ENCODE assay signal across 19 cellular contexts in genomic region chr14:103535081-103535890, GRCh38. TPM values are rescaled to one million over a fixed set of nuclear protein-coding genes. Genes with fewer than 3 reads are reported as not detected.
A peak's percentile ranks its signal among the peaks of the same experiment; 100 is the strongest.
DNase-seq lines count a peak whose midpoint lies in the region; ATAC-seq, FAIRE-seq and TF ChIP-seq lines count a peak whose summit lies in the region.
"Had no signal": no experiment of that assay in that cellular context is flagged by ENCODE, and none has a peak within 500 bp of the region (broad histone marks: within the 10 kb centered on the region; RNA-seq: fewer than 3 reads in every experiment).

No MANE protein-coding gene starts in this region.

- H3K4me1 ChIP-seq in HepG2 (ENCODE audit: insufficient read depth, low read length) (peaks cover 36% of the 10 kb centered on the region), right lobe of liver (peaks cover 0 to 2% (median under 1%) of the 10 kb centered on the region in 4 donors), esophagus (ENCODE audit: control insufficient read depth in 2 of 2, insufficient read depth in 2 of 2, low read length in 1 of 2) (peaks cover 11 to 12% of the 10 kb centered on the region in 2 donors), osteoblast (ENCODE audit: insufficient read depth, low read length) (peaks cover 13% of the 10 kb centered on the region)

- no peak overlapping the region for H3K9ac ChIP-seq in HepG2 (ENCODE audit: insufficient read depth, low read depth, low read length)
- H3K9ac ChIP-seq: BLaER1 treated with 17β-estradiol and CSF1 and Interleukin-3, amounts not matched to agents 10 nM and 100 nM; KMS-11 had no signal

- no peaks in the 10 kb centered on the region for H3K9me3 Mint-ChIP-seq in activated CD4-positive, alpha-beta memory T cell treated with anti-CD3 and anti-CD28 coated beads, Interleukin-2, amount 10 ng/mL, durations not matched to agents 7 days and 5 days

- TSS peak; percentile 42 for BruUV-seq in HepG2 (replicated peaks; lab: Mats Ljungman, UMichigan)

- H3K9me3 ChIP-seq in HepG2 (ENCODE audit: low read length) (no peaks in the 10 kb centered on the region), right lobe of liver (no peaks in the 10 kb centered on the region), esophagus (ENCODE audit: control insufficient read depth in 2 of 2, insufficient read depth in 1 of 2, low read depth in 1 of 2, low read length in 1 of 2) (no peaks in the 10 kb centered on the region), osteoblast (ENCODE audit: low read depth, low read length) (no peaks in the 10 kb centered on the region)
- H3K9me3 ChIP-seq: BLaER1 treated with 17β-estradiol and CSF1 and Interleukin-3, amounts not matched to agents 10 nM and 100 nM; gastrocnemius medialis; neutrophil had no signal

- peaks cover 10% of the 10 kb centered on the region for H3K79me2 ChIP-seq in HepG2 (ENCODE audit: insufficient read depth, low read length)
- peaks cover 24% of the 10 kb centered on the region for H3K79me2 ChIP-seq in osteoblast (ENCODE audit: insufficient read depth, low read length)

- peaks cover 8% of the 10 kb centered on the region for H3K4me1 Mint-ChIP-seq in activated CD4-positive, alpha-beta memory T cell treated with anti-CD3 and anti-CD28 coated beads, Interleukin-2, amount 10 ng/mL, durations not matched to agents 7 days and 5 days

- ATAC-seq in HepG2, result no peak
- no peak for ATAC-seq in right lobe of liver
- ATAC-seq: gastrocnemius medialis had no signal

- H3K4me3 Mint-ChIP-seq in activated CD4-positive, alpha-beta memory T cell treated with anti-CD3 and anti-CD28 coated beads, Interleukin-2, amount 10 ng/mL, durations not matched to agents 7 days and 5 days, result no peak overlapping the region

- no peak for TF ChIP-seq CTCF in HepG2 (CRISPR knock-in tag; IDR thresholded peaks at IDR 0.05)
- no peak for TF ChIP-seq CTCF in right lobe of liver (IDR thresholded peaks at IDR 0.05)
- no peak for TF ChIP-seq CTCF in osteoblast (IDR thresholded peaks at IDR 0.05; ENCODE audit: extremely low read depth, low read depth, low read length)

- CTCF ChIA-PET in HepG2 (lab: Yijun Ruan, JAX; ENCODE audit: low intra/inter-chr PET ratio, low total read pairs), result no interaction called here
- CTCF ChIA-PET in activated CD4-positive, alpha-beta memory T cell treated with anti-CD3 and anti-CD28 coated beads, Interleukin-2, amount 10 ng/mL, durations not matched to agents 7 days and 5 days (lab: Charles Lee), result no interaction called here

- TF ChIP-seq POLR2A in HepG2 (IDR thresholded peaks at IDR 0.05; ENCODE audit: insufficient read depth in 1 of 2, low read depth in 2 of 2, low read length in 2 of 2), result no peak
- no peak for TF ChIP-seq POLR2A in right lobe of liver (IDR thresholded peaks at IDR 0.05)

- DNase-seq in HepG2 (ENCODE audit: low spot score) (no peak), right lobe of liver (no peak), osteoblast (ENCODE audit: insufficient read length, low spot score, missing footprints) (peak; percentile 69), T-helper 9 cell (no peak)
- no peak for DNase-seq in activated CD4-positive, alpha-beta memory T cell treated with anti-CD3 and anti-CD28 coated beads, Interleukin-2, amount 10 ng/mL, durations not matched to agents 7 days and 5 days
- no peak for DNase-seq in activated effector memory CD4-positive, alpha-beta T cell treated with anti-CD3 and anti-CD28 coated beads, Interleukin-2, amount 50 U/mL, for 16 hours
- DNase-seq in stimulated activated naive CD4-positive, alpha-beta T cell treated with Interleukin-2 at 50 U/mL for 16 hours (lab: John Stamatoyannopoulos, UW), result no peak
- DNase-seq: activated naive CD4-positive, alpha-beta T cell; activated T-cell treated with anti-CD3 and anti-CD28 coated beads for 4 hours; gastrocnemius medialis; NCI-H2081; NCI-H446 treated with DMSO at 0.1 percent for 48 hours; NK-92 treated with Interleukin-12 subunit alpha and Interleukin-12 subunit beta, amount 100 ng/mL, for 24 hours; stimulated activated naive CD4-positive, alpha-beta T cell had no signal

- H4K20me1 ChIP-seq in HepG2 (ENCODE audit: insufficient read depth, low read length) (no peaks in the 10 kb centered on the region), osteoblast (ENCODE audit: insufficient read depth, low read length) (peaks cover 14% of the 10 kb centered on the region)

- in situ Hi-C loops in HepG2 (cut with HindIII; ENCODE audit: extremely low pct_ligation_motif_present, low pct_unique_long_range_greater_than_20kb), result no loop called here

- H3K27me3 ChIP-seq in HepG2 (ENCODE audit: control insufficient read depth in 1 of 2, insufficient read depth in 2 of 2, low read length in 2 of 2) (peaks cover 0 to 4% of the 10 kb centered on the region in 2 experiments; a peak in 1 of 5 replicates), right lobe of liver (no peaks in the 10 kb centered on the region), esophagus (ENCODE audit: control insufficient read depth in 1 of 2, insufficient read depth in 2 of 2, low read length in 2 of 2) (no peaks in the 10 kb centered on the region), osteoblast (ENCODE audit: insufficient read depth, low read length) (no peaks in the 10 kb centered on the region)
- H3K27me3 ChIP-seq: gastrocnemius medialis had no signal

- POLR2A ChIA-PET in HepG2 (lab: Yijun Ruan, JAX), result interaction anchor here (1.0 to 2.6 kb wide), 4 partner anchors 9 to 27 kb away, joined by 3 to 9 read pairs (median 5); partner anchors contain the start of genes BAG5, CKB and COA8
- POLR2A ChIA-PET in activated CD4-positive, alpha-beta memory T cell treated with anti-CD3 and anti-CD28 coated beads, Interleukin-2, amount 10 ng/mL, durations not matched to agents 7 days and 5 days (lab: Charles Lee), result interaction anchor here (1.1 to 2.4 kb wide), 2 partner anchors 15 to 26 kb away, joined by 3 to 5 read pairs; no protein-coding TSS in a partner anchor

- H3K27ac ChIP-seq in HepG2 (ENCODE audit: extremely low read length, insufficient read depth, low read length), result no peak overlapping the region
- no peak overlapping the region for H3K27ac ChIP-seq in right lobe of liver
- peak overlapping the region; percentile 50 to 77 for H3K27ac ChIP-seq in esophagus (ENCODE audit: low read depth in 2 of 2, low read length in 1 of 2)
- H3K27ac ChIP-seq in osteoblast (ENCODE audit: low read depth, low read length), result no peak overlapping the region
- H3K27ac ChIP-seq: BLaER1 treated with 17β-estradiol and CSF1 and Interleukin-3, amounts not matched to agents 10 nM and 100 nM; epithelial cell of prostate; KMS-11; neutrophil had no signal

- peaks cover 3 to 4% of the 10 kb centered on the region in 2 experiments; a peak in 3 of 5 replicates for H3K36me3 ChIP-seq in HepG2 (replicated peaks in 1 of 2; ENCODE audit: control insufficient read depth in 1 of 2, insufficient read depth in 2 of 2, low read length in 2 of 2)
- H3K36me3 ChIP-seq in right lobe of liver, result no peaks in the 10 kb centered on the region
- H3K36me3 ChIP-seq in esophagus (ENCODE audit: control insufficient read depth in 2 of 2, insufficient read depth in 2 of 2, low read length in 1 of 2), result peaks cover 0 to 40% of the 10 kb centered on the region in 2 donors
- peaks cover 6% of the 10 kb centered on the region for H3K36me3 ChIP-seq in osteoblast (ENCODE audit: insufficient read depth, low read length)
- H3K36me3 ChIP-seq: neutrophil had no signal

- H3K36me3 Mint-ChIP-seq in activated CD4-positive, alpha-beta memory T cell treated with anti-CD3 and anti-CD28 coated beads, Interleukin-2, amount 10 ng/mL, durations not matched to agents 7 days and 5 days (ENCODE audit: low read depth), result no peaks in the 10 kb centered on the region

- no peak overlapping the region for H3K4me3 ChIP-seq in HepG2 (replicated peaks in 1 of 3; ENCODE audit: insufficient read depth in 1 of 3, low read depth in 2 of 3, low read length in 3 of 3)
- H3K4me3 ChIP-seq in right lobe of liver, result no peak overlapping the region
- no peak overlapping the region for H3K4me3 ChIP-seq in esophagus (ENCODE audit: low read depth in 1 of 2, low read length in 2 of 2)
- no peak overlapping the region for H3K4me3 ChIP-seq in osteoblast (ENCODE audit: insufficient read depth, low read length)
- H3K4me3 ChIP-seq: BLaER1 treated with 17β-estradiol and CSF1 and Interleukin-3, amounts not matched to agents 10 nM and 100 nM; gastrocnemius medialis had no signal

- H3K27ac Mint-ChIP-seq in activated CD4-positive, alpha-beta memory T cell treated with anti-CD3 and anti-CD28 coated beads, Interleukin-2, amount 10 ng/mL, durations not matched to agents 7 days and 5 days, result no peak overlapping the region

- FAIRE-seq in HepG2 (lab: Jason Lieb, UNC), result no peak

- WGBS in HepG2 (ENCODE audit: low lambda C conversion rate), result 100% methylated on average over 2 of the region's 21 CpGs
- WGBS in right lobe of liver (ENCODE audit: insufficient coverage, low coverage, low lambda C conversion rate, missing lambda C conversion rate), result 77% methylated on average over 12 of the region's 21 CpGs
- WGBS in esophagus, 2 donors, result 80% methylated on average over 21 of the region's 21 CpGs

- H2AFZ ChIP-seq in HepG2 (ENCODE audit: low read length) (no peak overlapping the region), osteoblast (ENCODE audit: low read length) (no peak overlapping the region)

- no peaks in the 10 kb centered on the region for H3K27me3 Mint-ChIP-seq in activated CD4-positive, alpha-beta memory T cell treated with anti-CD3 and anti-CD28 coated beads, Interleukin-2, amount 10 ng/mL, durations not matched to agents 7 days and 5 days

- no peak for TF ChIP-seq RAD21 in HepG2 (CRISPR knock-in tag; IDR thresholded peaks at IDR 0.05)

- H3K4me2 ChIP-seq in HepG2 (ENCODE audit: low read depth, low read length) (no peak overlapping the region), osteoblast (ENCODE audit: insufficient read depth, low read length) (no peak overlapping the region)
- H3K4me2 ChIP-seq: BLaER1 treated with 17β-estradiol and CSF1 and Interleukin-3, amounts not matched to agents 10 nM and 100 nM; KMS-11 had no signal

- TF ChIP-seq EP300 in HepG2 (IDR thresholded peaks at IDR 0.05; ENCODE audit: low read depth in 2 of 2, low read length in 2 of 2), result no peak
- no peak for TF ChIP-seq EP300 in HepG2 (CRISPR knock-in tag; IDR thresholded peaks at IDR 0.05; ENCODE audit: borderline replicate concordance)

- intact Hi-C loops in HepG2 (cut with micrococcal nuclease; ENCODE audit: unreplicated experiment), result no loop called here
- intact Hi-C loops in right lobe of liver (cut with DNase I), result no loop called here

RNA-seq across cellular contexts. Expression of gene TRMT61A, which starts 6.3 kb away (rescaled TPM):
- total RNA-seq in HepG2 (2016; rRNA removed; fragmentation: Illumina TruSeq; extraction: Trizol), result 12.2 and 13.6 TPM in 2 replicates
- total RNA-seq in HepG2 (2016; cell fraction: cytosol; rRNA removed; fragmentation: Illumina TruSeq; extraction: Trizol; ENCODE audit: low read depth), result 4.0 and 5.2 TPM in 2 replicates
- total RNA-seq in HepG2 (2016; cell fraction: insoluble cytoplasmic fraction; rRNA removed; fragmentation: Illumina TruSeq; extraction: Trizol), result 12.4 and 14.5 TPM in 2 replicates
- total RNA-seq in HepG2 (2016; cell fraction: membrane; rRNA removed; fragmentation: Illumina TruSeq; extraction: Trizol), result 8.3 and 9.6 TPM in 2 replicates
- 10.4 and 11.7 TPM in 2 replicates for total RNA-seq in HepG2 (2016; cell fraction: nucleus; rRNA removed; fragmentation: Illumina TruSeq; extraction: Trizol)
- 6.5 and 9.8 TPM in 2 replicates for polyA plus RNA-seq in HepG2 (2011; rRNA removed)
- 6.4 and 11.5 TPM in 2 replicates for polyA plus RNA-seq in HepG2 (2011; cell fraction: cytosol; rRNA removed)
- polyA plus RNA-seq in HepG2 (2011; cell fraction: nucleus; rRNA removed), result 26.1 and 31.2 TPM in 2 replicates
- polyA plus RNA-seq in HepG2 (2012), result 4.0 and 8.4 TPM in 2 replicates
- polyA plus RNA-seq in HepG2 (2016; cell fraction: cytosol; fragmentation: Illumina TruSeq; extraction: Trizol; ENCODE audit: low read depth), result 3.9 and 4.4 TPM in 2 replicates
- 12.0 and 13.1 TPM in 2 replicates for polyA plus RNA-seq in HepG2 (2016; cell fraction: insoluble cytoplasmic fraction; fragmentation: Illumina TruSeq; extraction: Trizol; ENCODE audit: low read depth)
- 6.7 and 7.2 TPM in 2 replicates for polyA plus RNA-seq in HepG2 (2016; cell fraction: membrane; fragmentation: Illumina TruSeq; extraction: Trizol; ENCODE audit: low read depth)
- polyA plus RNA-seq in HepG2 (2016; cell fraction: nucleus; fragmentation: Illumina TruSeq; extraction: Trizol; ENCODE audit: insufficient read depth, low read depth), result 13.5 and 14.3 TPM in 2 replicates
- 14.6 and 19.9 TPM in 2 replicates for polyA minus RNA-seq in HepG2 (2011; rRNA and poly(A)+ RNA removed; ENCODE audit: low replicate concordance)
- polyA minus RNA-seq in HepG2 (2011; cell fraction: cytosol; rRNA and poly(A)+ RNA removed), result 4.6 and 4.7 TPM in 2 replicates
- 15.8 and 16.6 TPM in 2 replicates for polyA minus RNA-seq in HepG2 (2011; cell fraction: nucleus; rRNA and poly(A)+ RNA removed)
- total RNA-seq in right lobe of liver, result 10 to 100 TPM in 2 of 6 experiments, 1 to 10 TPM in 4; 3.8 to 12.1 (median 4.8) TPM
- 10 to 100 TPM; 11.0 to 11.5 TPM for polyA plus RNA-seq in esophagus
- 9.0 and 10.6 TPM in 2 replicates for total RNA-seq in osteoblast
- total RNA-seq in activated CD4-positive, alpha-beta memory T cell treated with anti-CD3 and anti-CD28 coated beads, Interleukin-2, amount 10 ng/mL, durations not matched to agents 7 days and 5 days, result 1 to 10 TPM; 4.5 to 5.1 TPM

RNA-seq across cellular contexts. Expression of gene CKB, which starts 12.7 kb away (rescaled TPM):
- total RNA-seq in HepG2 (2016; rRNA removed; fragmentation: Illumina TruSeq; extraction: Trizol), result 82.3 and 92.4 TPM in 2 replicates
- total RNA-seq in HepG2 (2016; cell fraction: cytosol; rRNA removed; fragmentation: Illumina TruSeq; extraction: Trizol; ENCODE audit: low read depth), result 35.0 and 38.6 TPM in 2 replicates
- total RNA-seq in HepG2 (2016; cell fraction: insoluble cytoplasmic fraction; rRNA removed; fragmentation: Illumina TruSeq; extraction: Trizol), result 77.0 and 90.7 TPM in 2 replicates
- 39.1 and 44.5 TPM in 2 replicates for total RNA-seq in HepG2 (2016; cell fraction: membrane; rRNA removed; fragmentation: Illumina TruSeq; extraction: Trizol)
- 55.0 and 62.1 TPM in 2 replicates for total RNA-seq in HepG2 (2016; cell fraction: nucleus; rRNA removed; fragmentation: Illumina TruSeq; extraction: Trizol)
- 179 and 217 TPM in 2 replicates for polyA plus RNA-seq in HepG2 (2011; rRNA removed)
- 94.2 and 257 TPM in 2 replicates for polyA plus RNA-seq in HepG2 (2011; cell fraction: cytosol; rRNA removed)
- 634 and 1,191 TPM in 2 replicates for polyA plus RNA-seq in HepG2 (2011; cell fraction: nucleus; rRNA removed)
- 136 and 210 TPM in 2 replicates for polyA plus RNA-seq in HepG2 (2012)
- 60.2 and 68.2 TPM in 2 replicates for polyA plus RNA-seq in HepG2 (2016; cell fraction: cytosol; fragmentation: Illumina TruSeq; extraction: Trizol; ENCODE audit: low read depth)
- 156 and 198 TPM in 2 replicates for polyA plus RNA-seq in HepG2 (2016; cell fraction: insoluble cytoplasmic fraction; fragmentation: Illumina TruSeq; extraction: Trizol; ENCODE audit: low read depth)
- polyA plus RNA-seq in HepG2 (2016; cell fraction: membrane; fragmentation: Illumina TruSeq; extraction: Trizol; ENCODE audit: low read depth), result 60.4 and 60.5 TPM in 2 replicates
- 164 and 170 TPM in 2 replicates for polyA plus RNA-seq in HepG2 (2016; cell fraction: nucleus; fragmentation: Illumina TruSeq; extraction: Trizol; ENCODE audit: insufficient read depth, low read depth)
- 111 and 125 TPM in 2 replicates for polyA minus RNA-seq in HepG2 (2011; rRNA and poly(A)+ RNA removed; ENCODE audit: low replicate concordance)
- 96.8 and 156 TPM in 2 replicates for polyA minus RNA-seq in HepG2 (2011; cell fraction: cytosol; rRNA and poly(A)+ RNA removed)
- polyA minus RNA-seq in HepG2 (2011; cell fraction: nucleus; rRNA and poly(A)+ RNA removed), result 34.2 and 39.0 TPM in 2 replicates
- total RNA-seq in right lobe of liver, result 10 to 100 TPM in 2 of 6 experiments, 1 to 10 TPM in 4; 3.6 to 57.1 (median 6.7) TPM
- polyA plus RNA-seq in esophagus, result 100 to 1,000 TPM; 117 to 134 TPM
- 5.1 and 8.3 TPM in 2 replicates for total RNA-seq in osteoblast
- total RNA-seq in activated CD4-positive, alpha-beta memory T cell treated with anti-CD3 and anti-CD28 coated beads, Interleukin-2, amount 10 ng/mL, durations not matched to agents 7 days and 5 days, result 1 to 10 TPM; 3.8 to 5.5 TPM

RNA-seq across cellular contexts. Expression of gene BAG5, which starts 27.2 kb away (rescaled TPM):
- total RNA-seq in HepG2 (2016; rRNA removed; fragmentation: Illumina TruSeq; extraction: Trizol) (21.0 and 34.8 TPM in 2 replicates), right lobe of liver (10 to 100 TPM in 4 of 6 experiments, 1 to 10 TPM in 2; 6.5 to 11.4 (median 10.9) TPM), osteoblast (28.6 and 30.8 TPM in 2 replicates)
- total RNA-seq in HepG2 (2016; cell fraction: cytosol; rRNA removed; fragmentation: Illumina TruSeq; extraction: Trizol; ENCODE audit: low read depth), result 2.3 and 2.5 TPM in 2 replicates
- total RNA-seq in HepG2 (2016; cell fraction: insoluble cytoplasmic fraction; rRNA removed; fragmentation: Illumina TruSeq; extraction: Trizol), result 21.9 and 34.1 TPM in 2 replicates
- total RNA-seq in HepG2 (2016; cell fraction: membrane; rRNA removed; fragmentation: Illumina TruSeq; extraction: Trizol), result 11.4 and 14.2 TPM in 2 replicates
- 14.8 and 16.2 TPM in 2 replicates for total RNA-seq in HepG2 (2016; cell fraction: nucleus; rRNA removed; fragmentation: Illumina TruSeq; extraction: Trizol)
- polyA plus RNA-seq in HepG2 (2011; rRNA removed) (3.0 and 3.5 TPM in 2 replicates), esophagus (10 to 100 TPM in 1 of 2 donors, 1 to 10 TPM in 1; 7.1 to 12.7 TPM)
- 2.5 and 3.9 TPM in 2 replicates for polyA plus RNA-seq in HepG2 (2011; cell fraction: cytosol; rRNA removed)
- 3.3 and 3.7 TPM in 2 replicates for polyA plus RNA-seq in HepG2 (2011; cell fraction: nucleus; rRNA removed)
- polyA plus RNA-seq in HepG2 (2012), result 7.9 and 9.3 TPM in 2 replicates
- 1.0 and 1.3 TPM in 2 replicates for polyA plus RNA-seq in HepG2 (2016; cell fraction: cytosol; fragmentation: Illumina TruSeq; extraction: Trizol; ENCODE audit: low read depth)
- 16.8 and 20.0 TPM in 2 replicates for polyA plus RNA-seq in HepG2 (2016; cell fraction: insoluble cytoplasmic fraction; fragmentation: Illumina TruSeq; extraction: Trizol; ENCODE audit: low read depth)
- 5.3 and 6.2 TPM in 2 replicates for polyA plus RNA-seq in HepG2 (2016; cell fraction: membrane; fragmentation: Illumina TruSeq; extraction: Trizol; ENCODE audit: low read depth)
- 13.8 and 14.6 TPM in 2 replicates for polyA plus RNA-seq in HepG2 (2016; cell fraction: nucleus; fragmentation: Illumina TruSeq; extraction: Trizol; ENCODE audit: insufficient read depth, low read depth)
- 5.3 and 11.8 TPM in 2 replicates for polyA minus RNA-seq in HepG2 (2011; rRNA and poly(A)+ RNA removed; ENCODE audit: low replicate concordance)
- polyA minus RNA-seq in HepG2 (2011; cell fraction: cytosol; rRNA and poly(A)+ RNA removed), result 7.2 and 8.6 TPM in 2 replicates
- 9.8 and 9.9 TPM in 2 replicates for polyA minus RNA-seq in HepG2 (2011; cell fraction: nucleus; rRNA and poly(A)+ RNA removed)
- total RNA-seq in activated CD4-positive, alpha-beta memory T cell treated with anti-CD3 and anti-CD28 coated beads, Interleukin-2, amount 10 ng/mL, durations not matched to agents 7 days and 5 days, result 10 to 100 TPM; 29.1 to 29.9 TPM

RNA-seq across cellular contexts. Expression of gene COA8, which starts 27.5 kb away (rescaled TPM):
- 25.1 and 25.2 TPM in 2 replicates for total RNA-seq in HepG2 (2016; rRNA removed; fragmentation: Illumina TruSeq; extraction: Trizol)
- total RNA-seq in HepG2 (2016; cell fraction: cytosol; rRNA removed; fragmentation: Illumina TruSeq; extraction: Trizol; ENCODE audit: low read depth), result 29.4 and 38.9 TPM in 2 replicates
- 25.7 and 29.2 TPM in 2 replicates for total RNA-seq in HepG2 (2016; cell fraction: insoluble cytoplasmic fraction; rRNA removed; fragmentation: Illumina TruSeq; extraction: Trizol)
- total RNA-seq in HepG2 (2016; cell fraction: membrane; rRNA removed; fragmentation: Illumina TruSeq; extraction: Trizol), result 46.6 and 48.0 TPM in 2 replicates
- 11.0 and 15.0 TPM in 2 replicates for total RNA-seq in HepG2 (2016; cell fraction: nucleus; rRNA removed; fragmentation: Illumina TruSeq; extraction: Trizol)
- 10.9 and 14.0 TPM in 2 replicates for polyA plus RNA-seq in HepG2 (2011; rRNA removed)
- 10.2 and 14.5 TPM in 2 replicates for polyA plus RNA-seq in HepG2 (2011; cell fraction: cytosol; rRNA removed)
- 2.6 and 3.1 TPM in 2 replicates for polyA plus RNA-seq in HepG2 (2011; cell fraction: nucleus; rRNA removed)
- polyA plus RNA-seq in HepG2 (2012), result 25.7 and 32.6 TPM in 2 replicates
- 63.7 and 73.8 TPM in 2 replicates for polyA plus RNA-seq in HepG2 (2016; cell fraction: cytosol; fragmentation: Illumina TruSeq; extraction: Trizol; ENCODE audit: low read depth)
- polyA plus RNA-seq in HepG2 (2016; cell fraction: insoluble cytoplasmic fraction; fragmentation: Illumina TruSeq; extraction: Trizol; ENCODE audit: low read depth), result 33.7 and 39.8 TPM in 2 replicates
- polyA plus RNA-seq in HepG2 (2016; cell fraction: membrane; fragmentation: Illumina TruSeq; extraction: Trizol; ENCODE audit: low read depth), result 52.0 and 59.9 TPM in 2 replicates
- polyA plus RNA-seq in HepG2 (2016; cell fraction: nucleus; fragmentation: Illumina TruSeq; extraction: Trizol; ENCODE audit: insufficient read depth, low read depth), result 21.5 and 21.7 TPM in 2 replicates
- 4.7 and 5.1 TPM in 2 replicates for polyA minus RNA-seq in HepG2 (2011; rRNA and poly(A)+ RNA removed; ENCODE audit: low replicate concordance)
- polyA minus RNA-seq in HepG2 (2011; cell fraction: cytosol; rRNA and poly(A)+ RNA removed), result 3.6 and 6.4 TPM in 2 replicates
- polyA minus RNA-seq in HepG2 (2011; cell fraction: nucleus; rRNA and poly(A)+ RNA removed), result 10.1 and 11.3 TPM in 2 replicates
- total RNA-seq in right lobe of liver, result 10 to 100 TPM in 5 of 6 experiments, 1 to 10 TPM in 1; 7.5 to 17.7 (median 14.9) TPM
- 10 to 100 TPM; 35.1 to 39.3 TPM for polyA plus RNA-seq in esophagus
- total RNA-seq in osteoblast, result 23.0 and 24.6 TPM in 2 replicates
- total RNA-seq in activated CD4-positive, alpha-beta memory T cell treated with anti-CD3 and anti-CD28 coated beads, Interleukin-2, amount 10 ng/mL, durations not matched to agents 7 days and 5 days, result 10 to 100 TPM; 27.5 to 31.0 TPM

Comparison
In these comparisons a context has a peak if more than half of its experiments do, and no peak if none do; other contexts are left out.
1. H3K27ac ChIP-seq: peak in esophagus (2 of 2); none in HepG2 (single experiment), right lobe of liver (0 of 3) and osteoblast (single experiment).